In the genomic region with DNA sequence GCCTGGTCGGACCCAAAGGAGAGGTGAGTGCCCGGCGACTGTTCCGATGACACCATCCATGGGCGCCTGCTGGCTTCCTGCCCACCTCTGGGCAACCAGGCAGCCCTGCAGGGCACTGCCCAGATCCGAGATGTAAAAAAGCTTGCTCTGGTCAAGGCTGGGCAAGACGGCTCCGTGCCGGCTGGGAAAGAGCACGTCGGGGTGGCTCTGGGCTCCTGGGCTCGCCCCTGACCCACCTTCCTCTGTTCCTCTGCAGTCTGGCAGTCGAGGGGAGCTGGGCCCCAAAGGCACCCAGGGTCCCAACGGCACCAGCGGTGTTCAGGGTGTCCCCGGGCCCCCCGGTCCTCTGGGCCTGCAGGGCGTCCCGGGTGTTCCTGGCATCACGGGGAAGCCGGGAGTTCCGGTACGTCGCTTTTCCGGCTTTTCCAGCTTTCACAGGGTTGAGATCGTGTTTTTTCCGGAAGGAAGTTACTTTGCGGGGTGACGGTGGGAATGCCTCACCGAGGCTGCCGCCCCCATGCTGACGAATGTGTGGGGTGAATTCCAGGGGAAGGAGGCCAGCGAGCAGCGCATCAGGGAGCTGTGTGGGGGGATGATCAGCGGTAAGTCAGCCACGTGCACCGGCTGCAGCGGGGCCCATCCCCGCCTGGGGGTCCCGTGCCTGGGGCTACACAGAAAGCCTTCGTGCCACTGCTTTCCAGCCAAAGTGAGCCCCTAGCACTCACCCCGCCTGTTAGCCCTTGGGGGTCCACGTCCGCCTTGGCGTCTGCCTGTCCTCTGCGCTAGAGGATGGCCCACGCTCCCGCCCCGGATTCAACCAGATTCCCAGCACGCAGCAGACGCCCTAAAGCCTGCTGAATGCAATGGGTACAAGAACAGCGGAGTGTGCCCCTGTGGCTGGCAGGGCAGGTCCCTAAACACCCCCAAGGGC, we compare ENCODE assay signal across 18 cellular contexts. TPM values are rescaled to one million over a fixed set of nuclear protein-coding genes. Genes with fewer than 3 reads are reported as not detected.
DNase-seq lines count a peak whose midpoint lies in the region; ATAC-seq and TF ChIP-seq lines count a peak whose summit lies in the region.
"Had no signal": no experiment of that assay in that cellular context is flagged by ENCODE, and none has a peak within 500 bp of the region (broad histone marks: within the 10 kb centered on the region; RNA-seq: fewer than 3 reads in every experiment).

No MANE protein-coding gene starts in this region.

- H3K36me3 ChIP-seq in ovary (no peaks in the 10 kb centered on the region), vagina (no peaks in the 10 kb centered on the region)
- H3K36me3 ChIP-seq: esophagus squamous epithelium, MG63 had no signal

- H3K27ac ChIP-seq in RWPE1 (no peak overlapping the region), ovary (no peak overlapping the region), vagina (no peak overlapping the region)

- peaks cover 3% of the 10 kb centered on the region; the same call in 1 of the 2 replicates for H3K36me3 Mint-ChIP-seq in HFFc6 (ENCODE audit: low read depth)
- H3K36me3 Mint-ChIP-seq: CD8-positive, alpha-beta T cell; natural killer cell treated with Interleukin-12 subunit alpha and Interleukin-12 subunit beta and Interleukin-15 and Interleukin-18, amount 100 ng/mL, for 72 hours had no signal

- H3K9me3 Mint-ChIP-seq in HFFc6: no peaks in the 10 kb centered on the region
- H3K9me3 Mint-ChIP-seq: activated T-helper 17 cell treated with anti-CD3 and anti-CD28 coated beads, Interleukin-2, amount 50 U/mL, for 72 hours; CD8-positive, alpha-beta T cell; natural killer cell treated with Interleukin-12 subunit alpha and Interleukin-12 subunit beta and Interleukin-15 and Interleukin-18, amount 100 ng/mL, for 72 hours had no signal

- peaks cover 6% of the 10 kb centered on the region for H3K4me1 Mint-ChIP-seq in HFFc6 (ENCODE audit: low read depth)
- H3K4me1 Mint-ChIP-seq: activated T-helper 17 cell treated with anti-CD3 and anti-CD28 coated beads, Interleukin-2, amount 50 U/mL, for 72 hours had no signal

- intact Hi-C loops in ovary (cut with DNase I): no loop called here
- intact Hi-C loops in vagina (cut with DNase I): no loop called here

- H3K4me3 Mint-ChIP-seq in HFFc6: no peak overlapping the region
- H3K4me3 Mint-ChIP-seq: activated T-helper 17 cell treated with anti-CD3 and anti-CD28 coated beads, Interleukin-2, amount 50 U/mL, for 72 hours; CD8-positive, alpha-beta T cell; natural killer cell treated with Interleukin-12 subunit alpha and Interleukin-12 subunit beta and Interleukin-15 and Interleukin-18, amount 100 ng/mL, for 72 hours had no signal

- peaks cover 7% of the 10 kb centered on the region; the same call in 1 of the 2 replicates for H3K27me3 Mint-ChIP-seq in HFFc6 (ENCODE audit: insufficient read depth)

- H3K4me1 ChIP-seq in ovary (ENCODE audit: insufficient read depth) (peaks cover 7% of the 10 kb centered on the region), vagina (peaks cover 22% of the 10 kb centered on the region)

- H3K27ac Mint-ChIP-seq in HFFc6: no peak overlapping the region
- H3K27ac Mint-ChIP-seq: activated T-helper 17 cell treated with anti-CD3 and anti-CD28 coated beads, Interleukin-2, amount 50 U/mL, for 72 hours; CD8-positive, alpha-beta T cell; natural killer cell treated with Interleukin-12 subunit alpha and Interleukin-12 subunit beta and Interleukin-15 and Interleukin-18, amount 100 ng/mL, for 72 hours had no signal

- no peak for TF ChIP-seq CTCF in RWPE1 (conservative IDR thresholded peaks at IDR 0.05; ENCODE audit: low read depth)
- no peak for TF ChIP-seq CTCF in ovary (IDR thresholded peaks at IDR 0.05)
- no peak for TF ChIP-seq CTCF in vagina (IDR thresholded peaks at IDR 0.05)
- TF ChIP-seq CTCF in HFFc6 (IDR thresholded peaks at IDR 0.05): no peak

- DNase-seq in Daoy (ENCODE audit: low read depth) (peak; percentile 53), RWPE1 (ENCODE audit: low spot score) (peak; percentile 61), ovary (peak in 3 of 5 donors; percentile 17 to 54 (median 38)), NCI-H1105 (lab: John Stamatoyannopoulos, UW) (no peak), vagina (ENCODE audit: extremely low spot score in 2 of 2) (no peak), HFFc6 (no peak)
- DNase-seq: activated CD8-positive, alpha-beta memory T cell treated with anti-CD3 and anti-CD28 coated beads for 24 hours; CD8-positive, alpha-beta T cell; EL; esophagus squamous epithelium; MG63; NCI-H187 treated with DMSO at 0.1 percent for 48 hours; NCI-H510A; stimulated activated CD4-positive, alpha-beta T cell treated with anti-CD3 and anti-CD28 coated beads, Interleukin-2, amount 100 ng/mL, for 24 hours; substantia nigra had no signal

- TF ChIP-seq EP300 in ovary (IDR thresholded peaks at IDR 0.05): no peak

- peak; percentile 8 for ATAC-seq in esophagus mucosa
- ATAC-seq: activated T-helper 17 cell treated with anti-CD3 and anti-CD28 coated beads, Interleukin-2, amount 50 U/mL, for 72 hours; CD8-positive, alpha-beta T cell; natural killer cell treated with Interleukin-12 subunit alpha and Interleukin-12 subunit beta and Interleukin-15 and Interleukin-18, amount 100 ng/mL, for 72 hours had no signal

- POLR2A ChIA-PET in RWPE1 (lab: Yijun Ruan, JAX; ENCODE audit: low non-redundant PET): interaction anchor here (0.5 kb wide), 1 partner anchor 195 kb away, joined by 3 read pairs; no protein-coding TSS in a partner anchor

- CTCF ChIA-PET in RWPE1 (lab: Yijun Ruan, JAX): interaction anchor here (0.5 to 1.4 kb wide), 8 partner anchors 10 to 173 kb away, joined by 3 to 6 read pairs (median 3); no protein-coding TSS in a partner anchor

- H3K27me3 ChIP-seq in ovary (no peaks in the 10 kb centered on the region), vagina (no peaks in the 10 kb centered on the region)
- H3K27me3 ChIP-seq: MG63 had no signal

- H3K4me3 ChIP-seq in ovary: no peak overlapping the region
- no peak overlapping the region for H3K4me3 ChIP-seq in vagina
- H3K4me3 ChIP-seq: esophagus squamous epithelium, MG63 had no signal

- 72 to 78% (median 76%) methylated on average over 49 to 52 of the region's 52 CpGs for WGBS in ovary, 3 donors

- no peak for TF ChIP-seq POLR2A in ovary (IDR thresholded peaks at IDR 0.05)
- TF ChIP-seq POLR2A in vagina (IDR thresholded peaks at IDR 0.05): no peak

- H3K9me3 ChIP-seq in ovary (no peaks in the 10 kb centered on the region), vagina (no peaks in the 10 kb centered on the region)
- H3K9me3 ChIP-seq: esophagus squamous epithelium, MG63 had no signal

RNA-seq across cellular contexts. Expression of a gene that starts 19.3 kb away (rescaled TPM):
- 0.97 and 6.1 TPM in 2 replicates for total RNA-seq in Daoy (2014; rRNA removed; shearing (Covaris generic))
- total RNA-seq in esophagus mucosa (1.5 TPM), ovary (1 to 10 TPM in 5 of 7 donors, under 1 TPM in 1, not detected in 1; 0.83 to 2.6 (median 1.6) TPM), vagina (1.2 TPM)
- polyA plus RNA-seq in ovary: 1 to 10 TPM in 1 of 2 donors, under 1 TPM in 1; 0.65 to 3.0 TPM
- under 1 TPM in 3 of 6 experiments, not detected in 3; 0.07 to 0.34 (median 0.09) TPM for total RNA-seq in HFFc6 (2021; fragmentation: NEBNext Ultra II Directional; extraction: Animal tissue kit (Norgen Biotek cat#: 25700))
- total RNA-seq: activated T-helper 17 cell treated with anti-CD3 and anti-CD28 coated beads, Interleukin-2, amount 50 U/mL, for 72 hours; CD8-positive, alpha-beta T cell; natural killer cell treated with Interleukin-12 subunit alpha and Interleukin-12 subunit beta and Interleukin-15 and Interleukin-18, amount 100 ng/mL, for 72 hours had no signal

RNA-seq across cellular contexts. Expression of a gene that starts 25.4 kb away (rescaled TPM):
- 11.7 and 12.6 TPM in 2 replicates for total RNA-seq in Daoy (2014; rRNA removed; shearing (Covaris generic))
- 5.0 TPM for total RNA-seq in esophagus mucosa
- total RNA-seq in ovary: 10 to 100 TPM in 5 of 7 donors, 1 to 10 TPM in 2; 8.5 to 17.9 (median 15.0) TPM
- 10 to 100 TPM in 1 of 2 donors, 1 to 10 TPM in 1; 8.1 to 10.5 TPM for polyA plus RNA-seq in ovary
- total RNA-seq in vagina: 11.5 TPM
- total RNA-seq in HFFc6 (2021; fragmentation: NEBNext Ultra II Directional; extraction: Animal tissue kit (Norgen Biotek cat#: 25700)): 10 to 100 TPM; 19.9 to 25.2 (median 21.1) TPM

RNA-seq across cellular contexts. Expression of a gene that starts 31.6 kb away (rescaled TPM):
- 44.2 and 55.0 TPM in 2 replicates for total RNA-seq in Daoy (2014; rRNA removed; shearing (Covaris generic))
- 16.0 TPM for total RNA-seq in esophagus mucosa
- total RNA-seq in ovary: 10 to 100 TPM; 40.3 to 52.9 (median 45.4) TPM
- polyA plus RNA-seq in ovary: 10 to 100 TPM; 28.6 to 43.0 TPM
- total RNA-seq in vagina: 43.7 TPM
- total RNA-seq in HFFc6 (2021; fragmentation: NEBNext Ultra II Directional; extraction: Animal tissue kit (Norgen Biotek cat#: 25700)): 10 to 100 TPM; 37.8 to 42.2 (median 39.0) TPM

RNA-seq across cellular contexts. Expression of a gene that starts 39.9 kb away (rescaled TPM):
- total RNA-seq in Daoy (2014; rRNA removed; shearing (Covaris generic)): 22.4 and 27.1 TPM in 2 replicates
- total RNA-seq in esophagus mucosa (5.2 TPM), ovary (10 to 100 TPM in 5 of 7 donors, 1 to 10 TPM in 2; 7.9 to 15.2 (median 12.6) TPM), vagina (10.6 TPM)
- 10 to 100 TPM in 1 of 2 donors, 1 to 10 TPM in 1; 6.2 to 11.3 TPM for polyA plus RNA-seq in ovary
- 10 to 100 TPM; 14.9 to 17.8 (median 16.6) TPM for total RNA-seq in HFFc6 (2021; fragmentation: NEBNext Ultra II Directional; extraction: Animal tissue kit (Norgen Biotek cat#: 25700))

Comparison
In these comparisons a context has a peak if more than half of its experiments do, and no peak if none do; other contexts are left out.
1. DNase-seq: peak in Daoy (single experiment), RWPE1 (single experiment) and ovary (3 of 5); none in NCI-H1105 (single experiment), vagina (0 of 2) and HFFc6 (single experiment).